ENCODE assay signal across 10 cellular contexts in the genomic region with DNA sequence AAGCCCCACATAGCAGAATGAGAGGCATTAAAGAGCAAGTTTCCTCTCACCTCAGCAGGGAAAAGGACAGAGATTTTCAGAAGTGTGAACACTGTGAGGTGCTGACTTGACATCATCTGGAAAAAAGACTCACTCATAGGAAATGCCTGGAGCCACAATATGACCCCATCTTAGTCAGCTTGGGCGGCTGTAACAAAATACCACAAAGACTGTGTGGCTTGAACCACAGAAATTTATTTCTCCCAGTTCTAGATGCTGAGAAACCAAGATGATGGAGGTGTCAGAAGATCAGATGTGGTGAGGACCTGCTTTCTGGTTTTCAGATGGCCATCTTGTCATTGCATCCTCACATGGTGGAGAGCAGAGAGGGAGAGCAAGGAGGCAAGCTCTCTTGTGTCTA.
DNase-seq lines count a peak whose midpoint lies in the region; ATAC-seq and TF ChIP-seq lines count a peak whose summit lies in the region.
"Had no signal": no experiment of that assay in that cellular context is flagged by ENCODE, and none has a peak within 500 bp of the region (broad histone marks: within the 10 kb centered on the region; RNA-seq: fewer than 3 reads in every experiment).

No MANE protein-coding gene starts in this region.

- no peak for TF ChIP-seq CTCF in AG04450 (IDR thresholded peaks at IDR 0.05; ENCODE audit: low read depth, low read length)
- TF ChIP-seq CTCF in HFFc6 (IDR thresholded peaks at IDR 0.05), result no peak

- no peaks in the 10 kb centered on the region for H3K9me3 ChIP-seq in AG04450 (ENCODE audit: control insufficient read depth, insufficient read depth, low read length)

- POLR2A ChIA-PET in AG04450 (lab: Yijun Ruan, JAX), result no interaction called here

- DNase-seq in AG04450 (ENCODE audit: low read depth, low spot score), result peak; percentile 48
- DNase-seq in HFFc6, result peak; percentile 88
- peak; percentile 63 to 69 for DNase-seq in activated T-cell treated with anti-CD3 and anti-CD28 coated beads, Interleukin-2, amount 50 U/mL, for 72 hours
- peak; percentile 40 for DNase-seq in foreskin melanocyte
- DNase-seq in NCI-H2171 treated with DMSO at 0.1 percent for 48 hours (lab: John Stamatoyannopoulos, UW), result no peak
- DNase-seq in stimulated activated naive CD4-positive, alpha-beta T cell treated with Interleukin-2 at 50 U/mL for 16 hours (lab: John Stamatoyannopoulos, UW), result no peak
- DNase-seq: effector CD4-positive, alpha-beta T cell; left cardiac atrium had no signal

- peaks cover 21% of the 10 kb centered on the region for H3K36me3 Mint-ChIP-seq in HFFc6 (ENCODE audit: low read depth)
- H3K36me3 Mint-ChIP-seq in activated T-cell treated with anti-CD3 and anti-CD28 coated beads, Interleukin-2, amount 50 U/mL, for 72 hours (ENCODE audit: insufficient read depth in 2 of 2), result peaks cover 15 to 17% of the 10 kb centered on the region in 2 donors

- ATAC-seq in activated T-cell treated with anti-CD3 and anti-CD28 coated beads, Interleukin-2, amount 50 U/mL, for 72 hours (replicated peaks in 1 of 2), result peak; percentile 68 to 71
- ATAC-seq in HG03045 (IDR thresholded peaks at IDR 0.05; ENCODE audit: unreplicated experiment) (no peak), HG02588 (IDR thresholded peaks at IDR 0.05; ENCODE audit: unreplicated experiment) (no peak)
- ATAC-seq: left cardiac atrium had no signal

- CTCF ChIA-PET in AG04450 (lab: Charles Lee), result no interaction called here

- no peaks in the 10 kb centered on the region for H3K27me3 ChIP-seq in AG04450 (ENCODE audit: control insufficient read depth, insufficient read depth, low read length)

- no peak overlapping the region for H3K4me3 Mint-ChIP-seq in HFFc6
- peak overlapping the region in 1 of 2 donors; percentile 58 for H3K4me3 Mint-ChIP-seq in activated T-cell treated with anti-CD3 and anti-CD28 coated beads, Interleukin-2, amount 50 U/mL, for 72 hours

- H3K27ac ChIP-seq in AG04450 (ENCODE audit: low read depth, low read length), result no peak overlapping the region

- H3K4me3 ChIP-seq in AG04450 (ENCODE audit: low read depth, low read length), result no peak overlapping the region

- peaks cover 42% of the 10 kb centered on the region for H3K4me1 Mint-ChIP-seq in HFFc6 (ENCODE audit: low read depth)
- peaks cover 65% of the 10 kb centered on the region for H3K4me1 Mint-ChIP-seq in activated T-cell treated with anti-CD3 and anti-CD28 coated beads, Interleukin-2, amount 50 U/mL, for 72 hours (ENCODE audit: low read depth)

- no peaks in the 10 kb centered on the region; the same call in 1 of the 2 replicates for H3K27me3 Mint-ChIP-seq in HFFc6 (ENCODE audit: insufficient read depth)
- H3K27me3 Mint-ChIP-seq in activated T-cell treated with anti-CD3 and anti-CD28 coated beads, Interleukin-2, amount 50 U/mL, for 72 hours (ENCODE audit: low read depth), result no peaks in the 10 kb centered on the region

- peaks cover 6% of the 10 kb centered on the region; the same call in 1 of the 2 replicates for H3K9me3 Mint-ChIP-seq in HFFc6
- peaks cover 6 to 10% of the 10 kb centered on the region in 2 donors for H3K9me3 Mint-ChIP-seq in activated T-cell treated with anti-CD3 and anti-CD28 coated beads, Interleukin-2, amount 50 U/mL, for 72 hours

- H3K27ac Mint-ChIP-seq in HFFc6, result no peak overlapping the region
- peak overlapping the region; percentile 90 for H3K27ac Mint-ChIP-seq in activated T-cell treated with anti-CD3 and anti-CD28 coated beads, Interleukin-2, amount 50 U/mL, for 72 hours

Comparison
In these comparisons a context has a peak if more than half of its experiments do, and no peak if none do; other contexts are left out.
1. DNase-seq: peak in AG04450 (single experiment), HFFc6 (single experiment), activated T-cell treated with anti-CD3 and anti-CD28 coated beads, Interleukin-2, amount 50 U/mL, for 72 hours (2 of 2) and foreskin melanocyte (single experiment); none in NCI-H2171 treated with DMSO at 0.1 percent for 48 hours (single experiment) and stimulated activated naive CD4-positive, alpha-beta T cell treated with Interleukin-2 at 50 U/mL for 16 hours (single experiment).
2. ATAC-seq: peak in activated T-cell treated with anti-CD3 and anti-CD28 coated beads, Interleukin-2, amount 50 U/mL, for 72 hours (2 of 2); none in HG03045 (single experiment) and HG02588 (single experiment).